Comparison of ENCODE assay signal across 8 cellular contexts in genomic region chr10:3043512-3044368, GRCh38. TPM values are rescaled to one million over a fixed set of nuclear protein-coding genes. Genes with fewer than 3 reads are reported as not detected.
A peak's percentile ranks its signal among the peaks of the same experiment; 100 is the strongest.
DNase-seq lines count a peak whose midpoint lies in the region; ATAC-seq and TF ChIP-seq lines count a peak whose summit lies in the region.

No MANE protein-coding gene starts in this region.

- H3K36me3 ChIP-seq in right lobe of liver, result no peaks in the 10 kb centered on the region

- H3K4me3 ChIP-seq in AG04449 (ENCODE audit: low read depth, low read length) (no peak overlapping the region), right lobe of liver (no peak overlapping the region)

- TF ChIP-seq CTCF in AG04449 (IDR thresholded peaks at IDR 0.05; ENCODE audit: insufficient read depth, low read length, missing control alignments) (peak; percentile 78), GM13976 (IDR thresholded peaks at IDR 0.05; ENCODE audit: borderline replicate concordance, control extremely low read depth, extremely low read depth, insufficient read depth, missing control alignments) (peak; percentile 71), right lobe of liver (IDR thresholded peaks at IDR 0.05) (peak; percentile 47 to 63 (median 52))

- peaks cover 15% of the 10 kb centered on the region for H3K4me1 Mint-ChIP-seq in stimulated activated memory B cell treated with anti-CD40 and anti-IgM and Interleukin-4, amounts not matched to agents 10 μg/mL and 1 μg/mL and 100 μg/mL, for 72 hours

- H3K27me3 ChIP-seq in right lobe of liver, result no peaks in the 10 kb centered on the region

- ATAC-seq in HG03039 (IDR thresholded peaks at IDR 0.05; ENCODE audit: unreplicated experiment) (peak; percentile 71), right lobe of liver (peak; percentile 70 to 81 (median 76))
- peak; percentile 76 for ATAC-seq in stimulated activated memory B cell treated with anti-CD40 and anti-IgM and Interleukin-4, amounts not matched to agents 10 μg/mL and 1 μg/mL and 100 μg/mL, for 72 hours

- H3K27me3 Mint-ChIP-seq in stimulated activated memory B cell treated with anti-CD40 and anti-IgM and Interleukin-4, amounts not matched to agents 10 μg/mL and 1 μg/mL and 100 μg/mL, for 72 hours, result peaks cover 31% of the 10 kb centered on the region

- H3K27ac Mint-ChIP-seq in stimulated activated memory B cell treated with anti-CD40 and anti-IgM and Interleukin-4, amounts not matched to agents 10 μg/mL and 1 μg/mL and 100 μg/mL, for 72 hours, result no peak overlapping the region

- CTCF ChIA-PET in AG04449 (lab: Yijun Ruan, JAX), result interaction anchor here (0.6 to 6.7 kb wide), 46 partner anchors 8 to 1933 kb away, joined by 3 to 258 read pairs (median 4); no protein-coding TSS in a partner anchor

- no peak overlapping the region for H3K4me3 Mint-ChIP-seq in stimulated activated memory B cell treated with anti-CD40 and anti-IgM and Interleukin-4, amounts not matched to agents 10 μg/mL and 1 μg/mL and 100 μg/mL, for 72 hours

- no peak overlapping the region for H3K27ac ChIP-seq in right lobe of liver

- no peaks in the 10 kb centered on the region for H3K4me1 ChIP-seq in right lobe of liver

- DNase-seq in AG04449 (ENCODE audit: low read depth, low spot score), result no peak
- DNase-seq in GM13976 (ENCODE audit: low spot score), result peak; percentile 77
- DNase-seq in NCI-H2107 (lab: John Stamatoyannopoulos, UW), result peak; percentile 15
- peak; percentile 29 for DNase-seq in activated CD4-positive, alpha-beta T cell treated with anti-CD3 and anti-CD28 coated beads for 1 hour
- peak; percentile 86 for DNase-seq in dermis blood vessel endothelial cell
- peak in 1 of 3 donors; percentile 48 for DNase-seq in right lobe of liver

- H3K9me3 Mint-ChIP-seq in stimulated activated memory B cell treated with anti-CD40 and anti-IgM and Interleukin-4, amounts not matched to agents 10 μg/mL and 1 μg/mL and 100 μg/mL, for 72 hours, result peaks cover 2% of the 10 kb centered on the region

- POLR2A ChIA-PET in AG04449 (lab: Yijun Ruan, JAX), result no interaction called here

- in situ Hi-C loops in GM13976 (cut with MboI; ENCODE audit: low sequenced_read_pairs, unreplicated experiment), result loop anchor here (10.0 kb wide), 1 partner anchor 109 kb away; no protein-coding TSS in a partner anchor

- 15% methylated on average over 14 of the region's 16 CpGs for WGBS in right lobe of liver (ENCODE audit: insufficient coverage, low coverage, low lambda C conversion rate, missing lambda C conversion rate)

- no peak for TF ChIP-seq POLR2A in right lobe of liver (IDR thresholded peaks at IDR 0.05)

- peaks cover 11% of the 10 kb centered on the region for H3K36me3 Mint-ChIP-seq in stimulated activated memory B cell treated with anti-CD40 and anti-IgM and Interleukin-4, amounts not matched to agents 10 μg/mL and 1 μg/mL and 100 μg/mL, for 72 hours

- intact Hi-C loops in right lobe of liver (cut with DNase I), result loop anchor here in 1 of 2 donors (10.0 kb wide), 1 partner anchor 119 kb away; no protein-coding TSS in a partner anchor

- H3K9me3 ChIP-seq in right lobe of liver, result no peaks in the 10 kb centered on the region

RNA-seq across cellular contexts. Expression of gene PFKP, which starts 23.6 kb away (rescaled TPM):
- 228 and 372 TPM in 2 replicates for total RNA-seq in dermis blood vessel endothelial cell
- 10 to 100 TPM in 3 of 6 experiments, 1 to 10 TPM in 2, under 1 TPM in 1; 0.66 to 24.1 (median 9.2) TPM for total RNA-seq in right lobe of liver
